Comparison of ENCODE assay signal across 1 cellular context in genomic region chr1:6801998-6802397, GRCh38.
TF ChIP-seq lines count a peak whose summit lies in the region.

No MANE protein-coding gene starts in this region.

TF ChIP-seq in IMR-90, 13 proteins besides CTCF, POLR2A, EP300 and RAD21 (continued from another document):
- no peak for TF ChIP-seq MAFK (IDR thresholded peaks at IDR 0.05; ENCODE audit: low read depth, low read length)
- TF ChIP-seq MAZ (IDR thresholded peaks at IDR 0.05; ENCODE audit: borderline replicate concordance, low read depth, low read length), result no peak
- no peak for TF ChIP-seq SMC3 (IDR thresholded peaks at IDR 0.05; ENCODE audit: low read depth, low read length)
- no peak for TF ChIP-seq CHD1 (IDR thresholded peaks at IDR 0.05; ENCODE audit: low read depth, low read length)
- TF ChIP-seq USF2 (IDR thresholded peaks at IDR 0.05; ENCODE audit: low read depth, low read length), result no peak
- TF ChIP-seq MXI1 (IDR thresholded peaks at IDR 0.05; ENCODE audit: borderline replicate concordance, low read depth, low read length), result no peak
